In the genomic region with DNA sequence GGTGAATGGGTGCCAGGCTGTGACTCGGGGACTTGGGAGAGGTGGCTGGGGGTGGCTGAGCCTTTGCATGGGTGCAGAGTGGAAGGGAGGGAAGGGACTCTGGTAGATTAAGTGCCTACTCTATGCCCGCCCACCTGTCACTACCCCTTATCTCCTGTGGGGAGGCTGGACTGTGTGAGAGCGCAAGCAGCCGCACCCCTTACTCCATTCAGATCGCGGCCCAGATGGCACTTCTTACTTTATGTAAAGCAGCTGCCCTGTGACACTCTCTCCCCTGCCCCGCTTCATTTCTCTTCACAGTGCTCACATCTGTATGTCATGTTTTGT, we compare ENCODE assay signal across 26 cellular contexts. TPM values are rescaled to one million over a fixed set of nuclear protein-coding genes. Genes with fewer than 3 reads are reported as not detected.
DNase-seq lines count a peak whose midpoint lies in the region; TF ChIP-seq lines count a peak whose summit lies in the region.
"Had no signal": no experiment of that assay in that cellular context is flagged by ENCODE, and none has a peak within 500 bp of the region (broad histone marks: within the 10 kb centered on the region; RNA-seq: fewer than 3 reads in every experiment).

No MANE protein-coding gene starts in this region.

- H3K18ac ChIP-seq in neuronal stem cell (ENCODE audit: low read length): no peak overlapping the region

- no peak overlapping the region for H3K23ac ChIP-seq in neuronal stem cell (ENCODE audit: low read depth, low read length, poor library complexity)

- H2BK5ac ChIP-seq in neuronal stem cell (ENCODE audit: low read length): no peak overlapping the region

- H3K27me3 Mint-ChIP-seq in IgD-negative memory B cell: no peaks in the 10 kb centered on the region
- H3K27me3 Mint-ChIP-seq: activated CD4-positive, alpha-beta T cell treated with anti-CD3 and anti-CD28 coated beads for 36 hours had no signal

- DNase-seq in DMS53 (lab: John Stamatoyannopoulos, UW): peak; percentile 62
- no peak for DNase-seq in DMS53 treated with DMSO at 0.1 percent for 48 hours (lab: John Stamatoyannopoulos, UW; ENCODE audit: unreplicated experiment)
- DNase-seq in Peyer's patch: peak in 2 of 3 donors; percentile 65 to 78
- DNase-seq in neuronal stem cell (ENCODE audit: low spot score): no peak
- no peak for DNase-seq in SKM-1 treated with dmso at 0.1 percent for 144 hours (lab: John Stamatoyannopoulos, UW; ENCODE audit: unreplicated experiment)
- no peak for DNase-seq in effector CD4-positive, alpha-beta T cell
- DNase-seq in NCI-H1436 (lab: John Stamatoyannopoulos, UW): no peak
- DNase-seq: activated CD4-positive, alpha-beta T cell treated with anti-CD3 and anti-CD28 coated beads for 36 hours; activated T-cell treated with anti-CD3 and anti-CD28 coated beads, Interleukin-2, amount 50 U/mL, for 48 hours; BE2C; Calu3; left cardiac atrium; mesendoderm; NCI-H1048; NCI-H2081; OCI-M1; Right ventricle myocardium superior; upper lobe of right lung had no signal

- H3K4me3 Mint-ChIP-seq in IgD-negative memory B cell: peak overlapping the region; percentile 44 to 84 (median 65)
- H3K4me3 Mint-ChIP-seq: activated CD4-positive, alpha-beta T cell treated with anti-CD3 and anti-CD28 coated beads for 36 hours; activated naive CD4-positive, alpha-beta T cell treated with anti-CD3 and anti-CD28 coated beads, Interleukin-2, amount 10 ng/mL, durations not matched to agents 7 days and 5 days had no signal

- H3K4ac ChIP-seq in neuronal stem cell (ENCODE audit: low read length): no peak overlapping the region

- H3K9me3 Mint-ChIP-seq in IgD-negative memory B cell: no peaks in the 10 kb centered on the region
- H3K9me3 Mint-ChIP-seq: activated naive CD4-positive, alpha-beta T cell treated with anti-CD3 and anti-CD28 coated beads, Interleukin-2, amount 10 ng/mL, durations not matched to agents 7 days and 5 days; naive thymus-derived CD8-positive, alpha-beta T cell had no signal

- no peak overlapping the region for H2AFZ ChIP-seq in neuronal stem cell (ENCODE audit: low read length)

- WGBS in neuronal stem cell (ENCODE audit: extremely low coverage in 2 of 2, insufficient read length in 2 of 2, insufficient replicate concordance in 1 of 2), 2 donors: no CpG with 5 or more reads among the region's 7 CpGs

- peak overlapping the region; percentile 96 for H2AK5ac ChIP-seq in neuronal stem cell (ENCODE audit: low read depth, low read length)

- H3K9me3 ChIP-seq in Peyer's patch (no peaks in the 10 kb centered on the region), neuronal stem cell (replicated peaks in 1 of 2; ENCODE audit: control insufficient read depth in 2 of 2, insufficient read depth in 1 of 2, low read depth in 1 of 2, low read length in 2 of 2) (no peaks in the 10 kb centered on the region)
- H3K9me3 ChIP-seq: BE2C, HAP-1, right atrium auricular region, upper lobe of right lung had no signal

- peak overlapping the region; percentile 17 for H2BK12ac ChIP-seq in neuronal stem cell (ENCODE audit: low read length)

- H2BK15ac ChIP-seq in neuronal stem cell (ENCODE audit: low read length): peak overlapping the region; percentile 76

- no peak overlapping the region for H2BK120ac ChIP-seq in neuronal stem cell (ENCODE audit: low read depth, low read length)

- H3K36me3 ChIP-seq in Peyer's patch: no peaks in the 10 kb centered on the region
- no peaks in the 10 kb centered on the region for H3K36me3 ChIP-seq in neuronal stem cell (replicated peaks in 1 of 2; ENCODE audit: control insufficient read depth in 2 of 2, insufficient read depth in 2 of 2, low read length in 2 of 2)
- H3K36me3 ChIP-seq: BE2C, HAP-1, right atrium auricular region, upper lobe of right lung had no signal

- H3K27me3 ChIP-seq in Peyer's patch (no peaks in the 10 kb centered on the region), neuronal stem cell (ENCODE audit: control insufficient read depth in 3 of 3, insufficient read depth in 3 of 3, low read depth in 1 of 3, low read length in 3 of 3) (peaks cover 0 to 9% (median 0%) of the 10 kb centered on the region in 3 experiments)
- H3K27me3 ChIP-seq: right atrium auricular region, upper lobe of right lung had no signal

- H3K79me1 ChIP-seq in neuronal stem cell (ENCODE audit: low read depth, low read length): no peaks in the 10 kb centered on the region

- H3K4me3 ChIP-seq in Peyer's patch: no peak overlapping the region
- no peak overlapping the region for H3K4me3 ChIP-seq in neuronal stem cell (ENCODE audit: low read length in 2 of 2)
- H3K4me3 ChIP-seq: HAP-1, right atrium auricular region, upper lobe of right lung had no signal

- no peak overlapping the region for H3K14ac ChIP-seq in neuronal stem cell (ENCODE audit: low read length)

- no peak overlapping the region for H3K9ac ChIP-seq in neuronal stem cell (ENCODE audit: low read depth, low read length, poor library complexity)

- TF ChIP-seq CTCF in Peyer's patch (IDR thresholded peaks at IDR 0.05): no peak

- H3K27ac ChIP-seq in Peyer's patch (peak overlapping the region in 2 of 4 donors; percentile 8 to 73), neuronal stem cell (replicated peaks; ENCODE audit: low read length) (no peak overlapping the region)
- H3K27ac ChIP-seq: right atrium auricular region, upper lobe of right lung had no signal

- H3K36me3 Mint-ChIP-seq in IgD-negative memory B cell: no peaks in the 10 kb centered on the region
- H3K36me3 Mint-ChIP-seq: naive thymus-derived CD8-positive, alpha-beta T cell had no signal

- peaks cover 0 to 6% (median 2%) of the 10 kb centered on the region in 4 donors for H3K4me1 ChIP-seq in Peyer's patch
- H3K4me1 ChIP-seq in neuronal stem cell (ENCODE audit: control insufficient read depth in 2 of 2, insufficient read depth in 1 of 2, low read depth in 1 of 2, low read length in 2 of 2): peaks cover 4 to 13% of the 10 kb centered on the region in 2 donors
- H3K4me1 ChIP-seq: BE2C, HAP-1, upper lobe of right lung had no signal

- TF ChIP-seq POLR2A in Peyer's patch (IDR thresholded peaks at IDR 0.05): no peak

- no peak overlapping the region for H3K4me2 ChIP-seq in neuronal stem cell (ENCODE audit: insufficient read depth, low read length, poor library complexity, severe bottlenecking)

- no peak overlapping the region for H4K8ac ChIP-seq in neuronal stem cell (ENCODE audit: low read depth, low read length)

- H4K91ac ChIP-seq in neuronal stem cell (ENCODE audit: low read depth, low read length, poor library complexity): no peak overlapping the region

- H3K27ac Mint-ChIP-seq in IgD-negative memory B cell: peak overlapping the region; percentile 67 to 87 (median 84)
- H3K27ac Mint-ChIP-seq: activated CD4-positive, alpha-beta T cell treated with anti-CD3 and anti-CD28 coated beads for 36 hours; activated naive CD4-positive, alpha-beta T cell treated with anti-CD3 and anti-CD28 coated beads, Interleukin-2, amount 10 ng/mL, durations not matched to agents 7 days and 5 days had no signal

- H3K4me1 Mint-ChIP-seq in IgD-negative memory B cell: peaks cover 22 to 29% (median 26%) of the 10 kb centered on the region in 3 donors

RNA-seq across cellular contexts. Expression of a gene that starts 2.9 kb away (rescaled TPM):
- not detected for polyA plus RNA-seq in IgD-negative memory B cell
- total RNA-seq in Peyer's patch: not detected
- 0.17 TPM for polyA plus RNA-seq in neuronal stem cell (2013, experiment 1 of 2)
- 0.17 TPM for polyA plus RNA-seq in neuronal stem cell (2013, experiment 2 of 2)
- total RNA-seq: A172, Calu3, cardiac septum, left cardiac atrium, osteocyte, right atrium auricular region, Right ventricle myocardium superior had no signal

RNA-seq across cellular contexts. Expression of a gene that starts 27.3 kb away (rescaled TPM):
- polyA plus RNA-seq in IgD-negative memory B cell: 1.1 TPM
- not detected for total RNA-seq in Peyer's patch
- polyA plus RNA-seq in neuronal stem cell (2013, experiment 1 of 2): 8.4 TPM
- 7.5 TPM for polyA plus RNA-seq in neuronal stem cell (2013, experiment 2 of 2)
- total RNA-seq: activated CD4-positive, alpha-beta T cell treated with anti-CD3 and anti-CD28 coated beads for 36 hours; Calu3; cardiac septum; left cardiac atrium; naive thymus-derived CD8-positive, alpha-beta T cell; right atrium auricular region; Right ventricle myocardium superior; upper lobe of right lung had no signal
- polyA plus RNA-seq: naive thymus-derived CD8-positive, alpha-beta T cell had no signal

RNA-seq across cellular contexts. Expression of a gene that starts 28.7 kb away (rescaled TPM):
- polyA plus RNA-seq in IgD-negative memory B cell: 6.3 TPM
- total RNA-seq in Peyer's patch: 10 to 100 TPM in 1 of 4 donors, 1 to 10 TPM in 3; 1.2 to 28.1 (median 7.9) TPM
- polyA plus RNA-seq in neuronal stem cell (2013, experiment 1 of 2): 226 TPM
- polyA plus RNA-seq in neuronal stem cell (2013, experiment 2 of 2): 220 TPM
- total RNA-seq: activated CD4-positive, alpha-beta T cell treated with anti-CD3 and anti-CD28 coated beads for 36 hours had no signal

RNA-seq across cellular contexts. Expression of a gene that starts 32.3 kb away (rescaled TPM):
- polyA plus RNA-seq in IgD-negative memory B cell: not detected
- not detected for total RNA-seq in Peyer's patch
- 1.4 TPM for polyA plus RNA-seq in neuronal stem cell (2013, experiment 1 of 2)
- 1.6 TPM for polyA plus RNA-seq in neuronal stem cell (2013, experiment 2 of 2)
- total RNA-seq: A172; activated CD4-positive, alpha-beta T cell treated with anti-CD3 and anti-CD28 coated beads for 36 hours; Calu3; cardiac septum; left cardiac atrium; naive thymus-derived CD8-positive, alpha-beta T cell; osteocyte; right atrium auricular region; Right ventricle myocardium superior; upper lobe of right lung had no signal
- polyA plus RNA-seq: naive thymus-derived CD8-positive, alpha-beta T cell had no signal

RNA-seq across cellular contexts. Expression of a gene that starts 34.2 kb away (rescaled TPM):
- polyA plus RNA-seq in IgD-negative memory B cell: not detected
- total RNA-seq in Peyer's patch: not detected
- polyA plus RNA-seq in neuronal stem cell (2013, experiment 1 of 2): 1.3 TPM
- 1.5 TPM for polyA plus RNA-seq in neuronal stem cell (2013, experiment 2 of 2)
- total RNA-seq: A172; activated CD4-positive, alpha-beta T cell treated with anti-CD3 and anti-CD28 coated beads for 36 hours; Calu3; cardiac septum; left cardiac atrium; naive thymus-derived CD8-positive, alpha-beta T cell; osteocyte; right atrium auricular region; Right ventricle myocardium superior; upper lobe of right lung had no signal
- polyA plus RNA-seq: naive thymus-derived CD8-positive, alpha-beta T cell had no signal

Comparison
In these comparisons a context has a peak if more than half of its experiments do, and no peak if none do; other contexts are left out.
1. DNase-seq: peak in DMS53 (single experiment) and Peyer's patch (2 of 3); none in DMS53 treated with DMSO at 0.1 percent for 48 hours (single experiment), neuronal stem cell (single experiment), SKM-1 treated with dmso at 0.1 percent for 144 hours (single experiment), effector CD4-positive, alpha-beta T cell (single experiment) and NCI-H1436 (single experiment).